Comparison of ENCODE assay signal across 8 cellular contexts in genomic region chr4:169010125-169011023, GRCh38. TPM values are rescaled to one million over a fixed set of nuclear protein-coding genes. Genes with fewer than 3 reads are reported as not detected.
DNase-seq lines count a peak whose midpoint lies in the region; ATAC-seq and TF ChIP-seq lines count a peak whose summit lies in the region.

TSS of gene CBR4 (minus strand) at chr4:169010255. CDS start at chr4:169010089, 166 bp downstream.

- peak within 1 kb of the TSS; percentile 11 for H2BK12ac ChIP-seq in trophoblast cell (ENCODE audit: low read length)

- H3K9me3 ChIP-seq in adipocyte (ENCODE audit: control insufficient read depth, low read length) = no peaks in the 10 kb centered on the region
- H3K9me3 ChIP-seq in cardiac muscle cell (ENCODE audit: low read depth) = no peaks in the 10 kb centered on the region
- no peaks in the 10 kb centered on the region for H3K9me3 ChIP-seq in trophoblast cell (ENCODE audit: insufficient read depth, low read depth, low read length)

- peaks cover 32% of the 10 kb centered on the region for H3K4me1 Mint-ChIP-seq in type B pancreatic cell (ENCODE audit: unreplicated experiment)

- peaks cover 7% of the 10 kb centered on the region for H3K36me3 Mint-ChIP-seq in type B pancreatic cell

- H2AFZ ChIP-seq in trophoblast cell (ENCODE audit: insufficient read depth, low read length, poor library complexity) = peak within 1 kb of the TSS; percentile 72

- H3K4me1 ChIP-seq in adipocyte (ENCODE audit: control insufficient read depth, insufficient read depth, low read length) (peaks cover 63% of the 10 kb centered on the region), cardiac muscle cell (ENCODE audit: low read depth) (peaks cover 28% of the 10 kb centered on the region), trophoblast cell (ENCODE audit: control insufficient read depth in 1 of 2, insufficient read depth in 2 of 2, low read length in 2 of 2) (peaks cover 2% of the 10 kb centered on the region in 2 experiments)

- no peaks in the 10 kb centered on the region for H3K9me3 Mint-ChIP-seq in type B pancreatic cell

- H3K9ac ChIP-seq in adipocyte (ENCODE audit: low read length) = peak within 1 kb of the TSS; percentile 97
- H3K9ac ChIP-seq in trophoblast cell (ENCODE audit: low read length) = peak within 1 kb of the TSS; percentile 83

- H3K79me1 ChIP-seq in trophoblast cell (ENCODE audit: low read length) = peaks cover 11% of the 10 kb centered on the region

- peak within 1 kb of the TSS; percentile 84 for H4K91ac ChIP-seq in trophoblast cell (ENCODE audit: low read depth, low read length)

- peak within 1 kb of the TSS; percentile 91 for H3K4me2 ChIP-seq in trophoblast cell (ENCODE audit: low read length)

- peak; percentile 97 for ATAC-seq in HG02759 (IDR thresholded peaks at IDR 0.05; ENCODE audit: unreplicated experiment)

- peak within 1 kb of the TSS; percentile 99 for H3K27ac Mint-ChIP-seq in type B pancreatic cell

- peak within 1 kb of the TSS; percentile 87 for H4K8ac ChIP-seq in trophoblast cell (ENCODE audit: low read depth, low read length)

- H3K27me3 ChIP-seq in adipocyte (replicated peaks; ENCODE audit: control insufficient read depth, insufficient read depth, low read length) (no peaks in the 10 kb centered on the region), cardiac muscle cell (no peaks in the 10 kb centered on the region), trophoblast cell (ENCODE audit: insufficient read depth, low read length) (no peaks in the 10 kb centered on the region)

- H2AK5ac ChIP-seq in trophoblast cell (ENCODE audit: low read length) = peak within 1 kb of the TSS; percentile 30

- peak within 1 kb of the TSS; percentile 76 for H3K18ac ChIP-seq in trophoblast cell (ENCODE audit: low read length)

- WGBS in trophoblast cell (ENCODE audit: extremely low coverage, insufficient coverage, insufficient read length) = no CpG with 5 or more reads among the region's 54 CpGs

- peak within 1 kb of the TSS; percentile 90 for H3K27ac ChIP-seq in cardiac muscle cell
- H3K27ac ChIP-seq in trophoblast cell (ENCODE audit: low read depth, low read length) = peak within 1 kb of the TSS; percentile 79

- H3K27me3 Mint-ChIP-seq in type B pancreatic cell = no peaks in the 10 kb centered on the region

- peak within 1 kb of the TSS; percentile 98 for H3K4me3 ChIP-seq in adipocyte (ENCODE audit: low read length)
- peak within 1 kb of the TSS; percentile 48 for H3K4me3 ChIP-seq in cardiac muscle cell
- peak within 1 kb of the TSS; percentile 77 for H3K4me3 ChIP-seq in trophoblast cell (ENCODE audit: low read depth, low read length)

- H3K36me3 ChIP-seq in adipocyte (ENCODE audit: control insufficient read depth, insufficient read depth, low read length, severe bottlenecking) = no peaks in the 10 kb centered on the region
- no peaks in the 10 kb centered on the region for H3K36me3 ChIP-seq in cardiac muscle cell
- no peaks in the 10 kb centered on the region for H3K36me3 ChIP-seq in trophoblast cell (ENCODE audit: control insufficient read depth in 1 of 2, insufficient read depth in 2 of 2, low read length in 2 of 2)

- H3K4me3 Mint-ChIP-seq in type B pancreatic cell = peak within 1 kb of the TSS; percentile 96

- H2BK5ac ChIP-seq in trophoblast cell (ENCODE audit: low read depth, low read length, poor library complexity) = peak within 1 kb of the TSS; percentile 42

- peak within 1 kb of the TSS; percentile 86 for H3K14ac ChIP-seq in trophoblast cell (ENCODE audit: low read length)

- H3K23ac ChIP-seq in trophoblast cell (ENCODE audit: low read length) = no peak within 1 kb of the TSS

- TF ChIP-seq CTCF in GM12872 (IDR thresholded peaks at IDR 0.05; ENCODE audit: insufficient read depth, low read depth, low read length) = peak; percentile 41; the same call in 2 of the 3 replicates
- TF ChIP-seq CTCF in cardiac muscle cell (IDR thresholded peaks at IDR 0.05; ENCODE audit: low read depth, low read length) = peak; percentile 31
- TF ChIP-seq CTCF in type B pancreatic cell (conservative IDR thresholded peaks at IDR 0.05) = peak; percentile 66

- H2BK120ac ChIP-seq in trophoblast cell (ENCODE audit: insufficient read depth, low read length, poor library complexity) = peak within 1 kb of the TSS; percentile 59

- H4K12ac ChIP-seq in trophoblast cell (ENCODE audit: low read depth, low read length) = peak within 1 kb of the TSS; percentile 92

- peaks cover 7% of the 10 kb centered on the region for H3K79me2 ChIP-seq in trophoblast cell (ENCODE audit: control insufficient read depth, insufficient read depth, low read length, poor library complexity)

- peak; percentile 94 to 99 (median 96) for DNase-seq in NCI-H1417 (lab: John Stamatoyannopoulos, UW)
- DNase-seq in SW480 (ENCODE audit: low spot score) = peak; percentile 96
- DNase-seq in adipocyte (ENCODE audit: low read depth) = peak; percentile 99
- DNase-seq in cardiac muscle cell (ENCODE audit: low read depth in 1 of 2, low spot score in 1 of 2) = peak; percentile 98 to 99
- peak; percentile 99 for DNase-seq in trophoblast cell
- peak; percentile 95 for DNase-seq in type B pancreatic cell (ENCODE audit: extremely low spot score, unreplicated experiment)

- peak within 1 kb of the TSS; percentile 77 for H3K4ac ChIP-seq in trophoblast cell (ENCODE audit: low read depth, low read length)

RNA-seq across cellular contexts. Expression of gene CBR4, which starts in this region (rescaled TPM):
- total RNA-seq in cardiac muscle cell = 21.8 and 22.4 TPM in 2 replicates
- 28.3 and 34.6 TPM in 2 replicates for polyA plus RNA-seq in cardiac muscle cell
- polyA plus RNA-seq in trophoblast cell (2013) = 9.1 and 9.7 TPM in 2 replicates
- 25.8 and 42.6 TPM in 2 replicates for total RNA-seq in type B pancreatic cell (ENCODE audit: low replicate concordance)

Comparison
In these comparisons a context has a peak if more than half of its experiments do, and no peak if none do; other contexts are left out.
1. Peak in every context shown above with its lines: DNase-seq, ATAC-seq, H3K4me3 ChIP-seq and H3K27ac ChIP-seq.
2. H3K4me3 ChIP-seq: peak in every context shown above with its lines; median percentile 98 in adipocyte; 77 in trophoblast cell; 48 in cardiac muscle cell.